1 cellular context compared by ENCODE assay signal in genomic region chr5:70932560-70932959, GRCh38. TPM values are rescaled to one million over a fixed set of nuclear protein-coding genes. Genes with fewer than 3 reads are reported as not detected.
"Had no signal": no experiment of that assay in that cellular context is flagged by ENCODE, and none has a peak within 500 bp of the region (broad histone marks: within the 10 kb centered on the region; RNA-seq: fewer than 3 reads in every experiment).

No MANE protein-coding gene starts in this region.

RNA-seq across cellular contexts. Expression of gene SERF1A, which starts 32.1 kb away (rescaled TPM):
- total RNA-seq: PC-3 had no signal
